In genomic region chr5:936149-937144, GRCh38 we compare ENCODE assay signal across 17 cellular contexts.
"Had no signal": no experiment of that assay in that cellular context is flagged by ENCODE, and none has a peak within 500 bp of the region (broad histone marks: within the 10 kb centered on the region; RNA-seq: fewer than 3 reads in every experiment).

No MANE protein-coding gene starts in this region.

- H3K4me1 Mint-ChIP-seq: naive B cell, T-cell had no signal

- H3K4me3 ChIP-seq: gastroesophageal sphincter, SK-N-MC, smooth muscle cell, thyroid gland, vagina had no signal

- H3K4me2 ChIP-seq: smooth muscle cell had no signal

- H3K27ac Mint-ChIP-seq: activated CD4-positive, alpha-beta memory T cell treated with anti-CD3 and anti-CD28 coated beads for 36 hours; activated CD4-positive, alpha-beta T cell treated with anti-CD3 and anti-CD28 coated beads for 36 hours; activated naive CD4-positive, alpha-beta T cell treated with anti-CD3 and anti-CD28 coated beads for 36 hours; activated T-helper 1 cell treated with anti-CD3 and anti-CD28 coated beads, Interleukin-12 subunit alpha, Interleukin-12 subunit beta, Interleukin-2, Interleukin-4 antibody, amounts not matched to agents 30 ng/mL and 10 ng/mL and 1 ng/mL, durations not matched to agents 14 hours and 24 hours and 36 hours; naive B cell; T-cell had no signal

- H3K27me3 ChIP-seq: gastroesophageal sphincter, thyroid gland, vagina had no signal

- H3K36me3 Mint-ChIP-seq: activated CD4-positive, alpha-beta memory T cell treated with anti-CD3 and anti-CD28 coated beads for 36 hours; naive B cell; T-cell had no signal

- H3K4me1 ChIP-seq: thyroid gland, vagina had no signal

- H3K9me3 ChIP-seq: gastroesophageal sphincter, neutrophil, thyroid gland, vagina had no signal

- H3K36me3 ChIP-seq: gastroesophageal sphincter, neutrophil, thyroid gland, vagina had no signal

- H3K4me3 Mint-ChIP-seq: activated CD4-positive, alpha-beta memory T cell treated with anti-CD3 and anti-CD28 coated beads for 36 hours; activated CD4-positive, alpha-beta T cell treated with anti-CD3 and anti-CD28 coated beads for 36 hours; activated naive CD4-positive, alpha-beta T cell treated with anti-CD3 and anti-CD28 coated beads for 36 hours; activated T-helper 1 cell treated with anti-CD3 and anti-CD28 coated beads, Interleukin-12 subunit alpha, Interleukin-12 subunit beta, Interleukin-2, Interleukin-4 antibody, amounts not matched to agents 30 ng/mL and 10 ng/mL and 1 ng/mL, durations not matched to agents 14 hours and 24 hours and 36 hours; naive B cell; T-cell had no signal

- DNase-seq: activated CD4-positive, alpha-beta T cell treated with anti-CD3 and anti-CD28 coated beads for 36 hours; activated naive CD4-positive, alpha-beta T cell treated with anti-CD3 and anti-CD28 coated beads for 36 hours; mammary epithelial cell; naive B cell; posterior cingulate gyrus; T-cell; T-helper 9 cell; thyroid gland had no signal

- H3K9me3 Mint-ChIP-seq: activated CD4-positive, alpha-beta memory T cell treated with anti-CD3 and anti-CD28 coated beads for 36 hours; activated naive CD4-positive, alpha-beta T cell treated with anti-CD3 and anti-CD28 coated beads for 36 hours; activated T-helper 1 cell treated with anti-CD3 and anti-CD28 coated beads, Interleukin-12 subunit alpha, Interleukin-12 subunit beta, Interleukin-2, Interleukin-4 antibody, amounts not matched to agents 30 ng/mL and 10 ng/mL and 1 ng/mL, durations not matched to agents 14 hours and 24 hours and 36 hours; T-cell had no signal

- H3K27ac ChIP-seq: gastroesophageal sphincter, neutrophil, SK-N-MC, thyroid gland, vagina had no signal

- FAIRE-seq: astrocyte, endometrium had no signal

- ATAC-seq: gastroesophageal sphincter, T-cell had no signal
